In genomic region chr4:1220566-1220965, GRCh38 we compare ENCODE assay signal across 1 cellular context.
TF ChIP-seq lines count a peak whose summit lies in the region.

No MANE protein-coding gene starts in this region.

TF ChIP-seq in GM12878, 131 proteins besides CTCF, POLR2A, EP300 and RAD21:
- TF ChIP-seq IKZF2 (IDR thresholded peaks at IDR 0.05) (no peak), BCL3 (IDR thresholded peaks at IDR 0.05; ENCODE audit: borderline replicate concordance, insufficient read depth, low read depth, low read length, poor library complexity, severe bottlenecking) (no peak), E4F1 (IDR thresholded peaks at IDR 0.05; ENCODE audit: borderline replicate concordance, partially characterized antibody) (no peak), CUX1 (IDR thresholded peaks at IDR 0.05; ENCODE audit: insufficient replicate concordance, low read depth, low read length) (no peak), NBN (IDR thresholded peaks at IDR 0.05) (no peak), SMAD5 (IDR thresholded peaks at IDR 0.05; ENCODE audit: low read depth) (no peak), SREBF1 (IDR thresholded peaks at IDR 0.05; ENCODE audit: low read length) (no peak), GATAD2B (conservative IDR thresholded peaks at IDR 0.05; ENCODE audit: low read depth) (no peak), CHD4 (IDR thresholded peaks at IDR 0.05) (no peak), ZNF687 (IDR thresholded peaks at IDR 0.05) (no peak), ZBTB40 (IDR thresholded peaks at IDR 0.05; ENCODE audit: borderline replicate concordance) (no peak), MTA3 (IDR thresholded peaks at IDR 0.05; ENCODE audit: borderline replicate concordance, low read length) (no peak)
